ENCODE assay signal across 11 cellular contexts in the genomic region with DNA sequence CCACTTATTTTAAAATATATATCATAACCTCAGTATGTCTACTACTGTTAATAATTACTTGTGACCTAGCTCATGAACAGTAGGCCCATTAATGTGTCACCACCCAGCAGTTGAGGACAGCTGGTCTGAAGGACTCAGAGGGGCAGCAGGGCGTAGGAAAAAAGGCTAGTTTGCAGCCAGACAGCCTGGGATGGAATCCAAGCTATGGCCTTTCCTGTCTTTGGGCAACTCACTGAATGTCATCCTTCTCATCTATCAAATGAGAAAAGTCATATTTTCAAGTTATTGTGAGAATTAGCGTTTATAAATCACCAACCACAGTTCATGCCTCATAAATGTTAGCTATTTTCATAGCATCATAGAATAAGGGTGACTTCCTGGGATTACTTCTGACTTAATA. TPM values are rescaled to one million over a fixed set of nuclear protein-coding genes. Genes with fewer than 3 reads are reported as not detected.
DNase-seq lines count a peak whose midpoint lies in the region; ATAC-seq, FAIRE-seq and TF ChIP-seq lines count a peak whose summit lies in the region.
"Had no signal": no experiment of that assay in that cellular context is flagged by ENCODE, and none has a peak within 500 bp of the region (broad histone marks: within the 10 kb centered on the region; RNA-seq: fewer than 3 reads in every experiment).

No MANE protein-coding gene starts in this region.

- no peak overlapping the region for H3K27ac ChIP-seq in GM12878 (ENCODE audit: control insufficient read depth, insufficient read depth)
- H3K27ac ChIP-seq: C4-2B had no signal

- no peak overlapping the region for H2AFZ ChIP-seq in GM12878 (ENCODE audit: control insufficient read depth, low read depth, low read length)

- H4K20me1 ChIP-seq in GM12878 (ENCODE audit: control insufficient read depth, insufficient read depth): no peaks in the 10 kb centered on the region

- CTCF ChIA-PET in GM12878 (lab: Yijun Ruan, JAX): interaction anchor here (1.2 kb wide), 1 partner anchor 74 kb away, joined by 3 read pairs; no protein-coding TSS in a partner anchor

- H3K79me2 ChIP-seq in GM12878 (ENCODE audit: control insufficient read depth, insufficient read depth, low read length): peaks cover 81% of the 10 kb centered on the region

- TF ChIP-seq CTCF in GM12878 (IDR thresholded peaks at IDR 0.05 in 2 of 3, conservative IDR thresholded peaks at IDR 0.05 in 1 of 3; ENCODE audit: control insufficient read depth in 2 of 3, extremely low read depth in 1 of 3, insufficient read depth in 1 of 3, low read depth in 3 of 3, low read length in 3 of 3): no peak

- no peak overlapping the region for H3K4me3 ChIP-seq in GM12878

- no peak for FAIRE-seq in GM12878 (lab: Jason Lieb, UNC)

- H3K4me1 ChIP-seq in GM12878 (ENCODE audit: control insufficient read depth, insufficient read depth, low read length): peaks cover 12% of the 10 kb centered on the region

- TF ChIP-seq RAD21 in GM12878 (IDR thresholded peaks at IDR 0.05; ENCODE audit: insufficient read depth, low read depth, low read length): no peak

- ATAC-seq in HG02981 (IDR thresholded peaks at IDR 0.05; ENCODE audit: unreplicated experiment): peak; percentile 69
- no peak for ATAC-seq in GM12878

- DNase-seq in EL (peak; percentile 69), GM12878 (ENCODE audit: low read depth, low spot score) (no peak), medulla oblongata (ENCODE audit: extremely low spot score) (peak; percentile 67), OCI-M1 (lab: John Stamatoyannopoulos, UW) (no peak), NCI-H82 (lab: John Stamatoyannopoulos, UW) (no peak), cortex of kidney (lab: John Stamatoyannopoulos, UW) (no peak)
- no peak for DNase-seq in stimulated activated naive CD4-positive, alpha-beta T cell treated with Interleukin-2 at 50 U/mL for 16 hours (lab: John Stamatoyannopoulos, UW)
- DNase-seq: activated CD4-positive, CD25-positive, alpha-beta regulatory T cell; NCI-H510A treated with DMSO at 0.1 percent for 48 hours had no signal

- no peak overlapping the region for H3K4me2 ChIP-seq in GM12878 (ENCODE audit: control insufficient read depth, insufficient read depth)

- H3K9me3 ChIP-seq in GM12878 (replicated peaks; ENCODE audit: control insufficient read depth, insufficient read depth, low read length): no peaks in the 10 kb centered on the region

- BruUV-seq in GM12878 (replicated peaks; lab: Mats Ljungman, UMichigan): TSS peak; percentile 26

- no peaks in the 10 kb centered on the region; a peak in 1 of 4 replicates for H3K36me3 ChIP-seq in GM12878 (ENCODE audit: control insufficient read depth in 2 of 2, insufficient read depth in 2 of 2, low read length in 1 of 2)

- intact Hi-C loops in GM12878 (cut with micrococcal nuclease; ENCODE audit: unreplicated experiment): no loop called here

- H3K27me3 ChIP-seq in GM12878 (replicated peaks in 1 of 2; ENCODE audit: control insufficient read depth in 2 of 2, insufficient read depth in 2 of 2, low read length in 1 of 2): no peaks in the 10 kb centered on the region

- RAD21 ChIA-PET in GM12878 (lab: Charles Lee; ENCODE audit: unreplicated experiment): interaction anchor here (1.0 to 1.1 kb wide), 2 partner anchors 12 to 58 kb away, joined by 3 read pairs; no protein-coding TSS in a partner anchor

- no peak for TF ChIP-seq POLR2A in GM12878 (IDR thresholded peaks at IDR 0.05; ENCODE audit: low read depth, low read length)

- no peak for TF ChIP-seq EP300 in GM12878 (IDR thresholded peaks at IDR 0.05; ENCODE audit: borderline replicate concordance in 1 of 2, control insufficient read depth in 1 of 2, low read depth in 2 of 2, low read length in 2 of 2)

- POLR2A ChIA-PET in GM12878 (lab: Charles Lee): interaction anchor here (0.6 kb wide), 1 partner anchor 62 kb away, joined by 3 read pairs; no protein-coding TSS in a partner anchor

- SMC1A ChIA-PET in GM12878 (lab: Charles Lee; ENCODE audit: uncharacterized antibody, unreplicated experiment): interaction anchor here (0.7 kb wide), 1 partner anchor 133 kb away, joined by 3 read pairs; no protein-coding TSS in a partner anchor

- WGBS in GM12878 (ENCODE audit: insufficient coverage, insufficient replicate concordance, low lambda C conversion rate, missing lambda C conversion rate): 94% methylated on average over 2 of the region's 2 CpGs

- in situ Hi-C loops in GM12878 (cut with MboI): no loop called here

- no peak overlapping the region for H3K9ac ChIP-seq in GM12878 (ENCODE audit: control insufficient read depth, insufficient read depth, low read length)

TF ChIP-seq in GM12878, 131 proteins besides CTCF, POLR2A, EP300 and RAD21:
- TF ChIP-seq HDAC2 (IDR thresholded peaks at IDR 0.05): no peak
- TF ChIP-seq ESRRA (IDR thresholded peaks at IDR 0.05; ENCODE audit: low read length): no peak
- TF ChIP-seq, protein P1, sequence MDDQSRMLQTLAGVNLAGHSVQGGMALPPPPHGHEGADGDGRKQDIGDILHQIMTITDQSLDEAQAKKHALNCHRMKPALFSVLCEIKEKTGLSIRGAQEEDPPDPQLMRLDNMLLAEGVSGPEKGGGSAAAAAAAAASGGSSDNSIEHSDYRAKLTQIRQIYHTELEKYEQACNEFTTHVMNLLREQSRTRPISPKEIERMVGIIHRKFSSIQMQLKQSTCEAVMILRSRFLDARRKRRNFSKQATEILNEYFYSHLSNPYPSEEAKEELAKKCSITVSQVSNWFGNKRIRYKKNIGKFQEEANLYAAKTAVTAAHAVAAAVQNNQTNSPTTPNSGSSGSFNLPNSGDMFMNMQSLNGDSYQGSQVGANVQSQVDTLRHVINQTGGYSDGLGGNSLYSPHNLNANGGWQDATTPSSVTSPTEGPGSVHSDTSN (IDR thresholded peaks at IDR 0.05; ENCODE audit: insufficient replicate concordance, low read depth, low read length): no peak
- no peak for TF ChIP-seq SPI1 (IDR thresholded peaks at IDR 0.05; ENCODE audit: borderline replicate concordance, insufficient read depth, low read depth, low read length)
- TF ChIP-seq, protein P2, sequence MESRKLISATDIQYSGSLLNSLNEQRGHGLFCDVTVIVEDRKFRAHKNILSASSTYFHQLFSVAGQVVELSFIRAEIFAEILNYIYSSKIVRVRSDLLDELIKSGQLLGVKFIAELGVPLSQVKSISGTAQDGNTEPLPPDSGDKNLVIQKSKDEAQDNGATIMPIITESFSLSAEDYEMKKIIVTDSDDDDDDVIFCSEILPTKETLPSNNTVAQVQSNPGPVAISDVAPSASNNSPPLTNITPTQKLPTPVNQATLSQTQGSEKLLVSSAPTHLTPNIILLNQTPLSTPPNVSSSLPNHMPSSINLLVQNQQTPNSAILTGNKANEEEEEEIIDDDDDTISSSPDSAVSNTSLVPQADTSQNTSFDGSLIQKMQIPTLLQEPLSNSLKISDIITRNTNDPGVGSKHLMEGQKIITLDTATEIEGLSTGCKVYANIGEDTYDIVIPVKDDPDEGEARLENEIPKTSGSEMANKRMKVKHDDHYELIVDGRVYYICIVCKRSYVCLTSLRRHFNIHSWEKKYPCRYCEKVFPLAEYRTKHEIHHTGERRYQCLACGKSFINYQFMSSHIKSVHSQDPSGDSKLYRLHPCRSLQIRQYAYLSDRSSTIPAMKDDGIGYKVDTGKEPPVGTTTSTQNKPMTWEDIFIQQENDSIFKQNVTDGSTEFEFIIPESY (IDR thresholded peaks at IDR 0.05): no peak
- TF ChIP-seq, protein P3, sequence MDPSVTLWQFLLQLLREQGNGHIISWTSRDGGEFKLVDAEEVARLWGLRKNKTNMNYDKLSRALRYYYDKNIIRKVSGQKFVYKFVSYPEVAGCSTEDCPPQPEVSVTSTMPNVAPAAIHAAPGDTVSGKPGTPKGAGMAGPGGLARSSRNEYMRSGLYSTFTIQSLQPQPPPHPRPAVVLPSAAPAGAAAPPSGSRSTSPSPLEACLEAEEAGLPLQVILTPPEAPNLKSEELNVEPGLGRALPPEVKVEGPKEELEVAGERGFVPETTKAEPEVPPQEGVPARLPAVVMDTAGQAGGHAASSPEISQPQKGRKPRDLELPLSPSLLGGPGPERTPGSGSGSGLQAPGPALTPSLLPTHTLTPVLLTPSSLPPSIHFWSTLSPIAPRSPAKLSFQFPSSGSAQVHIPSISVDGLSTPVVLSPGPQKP (IDR thresholded peaks at IDR 0.05; ENCODE audit: low read depth, low read length): no peak
- no peak for TF ChIP-seq BACH1 (IDR thresholded peaks at IDR 0.05; ENCODE audit: borderline replicate concordance)
- no peak for TF ChIP-seq MEF2B (IDR thresholded peaks at IDR 0.05; ENCODE audit: partially characterized antibody, poor library complexity, severe bottlenecking)
- TF ChIP-seq SP1 (IDR thresholded peaks at IDR 0.05; ENCODE audit: low read depth, low read length): no peak
- no peak for TF ChIP-seq SUPT20H (IDR thresholded peaks at IDR 0.05; ENCODE audit: borderline replicate concordance, control insufficient read depth, low read depth, low read length)
- no peak for TF ChIP-seq EGR1 (IDR thresholded peaks at IDR 0.05; ENCODE audit: borderline replicate concordance in 1 of 2, low read depth in 2 of 2, low read length in 2 of 2)
- TF ChIP-seq RFX5 (IDR thresholded peaks at IDR 0.05; ENCODE audit: low read depth, low read length): no peak
- TF ChIP-seq NR2F1 (conservative IDR thresholded peaks at IDR 0.05): no peak

RNA-seq across cellular contexts. Expression of a gene that starts 12.3 kb away (rescaled TPM):
- total RNA-seq in GM12878 (2013; cell fraction: nucleolus; rRNA removed): 7.7 and 8.7 TPM in 2 replicates
- total RNA-seq in GM12878 (2014; rRNA removed) (25.9 and 27.2 TPM in 2 replicates), GM12878 (2014; rRNA removed; fragmentation: Illumina TruSeq; extraction: Trizol) (25.0 and 25.2 TPM in 2 replicates), GM12878 (2021) (27.8 and 32.5 TPM in 2 replicates)
- polyA plus RNA-seq in GM12878 (2011; ENCODE audit: low read depth): 12.4 TPM
- polyA plus RNA-seq in GM12878 (2011; rRNA removed) (0.27 and 0.39 TPM in 2 replicates), GM12878 (2014; fragmentation: Illumina TruSeq; extraction: Trizol) (25.6 and 31.5 TPM in 2 replicates), GM12878 (2014; fragmentation: Nextera tagmentation; extraction: Ambion mirVana) (1 to 10 TPM; 5.0 to 5.9 TPM), GM12878 (2014; rRNA removed) (14.6 and 16.1 TPM in 2 replicates), GM12878 (2016; fragmentation: Nextera tagmentation; extraction: Ambion mirVana) (10 to 100 TPM; 11.6 to 25.2 TPM)
- 0.27 and 0.30 TPM in 2 replicates for polyA plus RNA-seq in GM12878 (2011; cell fraction: cytosol; rRNA removed)
- 0.06 and 0.20 TPM in 2 replicates for polyA plus RNA-seq in GM12878 (2011; cell fraction: nucleus; rRNA removed)
- 13.0 and 13.2 TPM in 2 replicates for polyA plus RNA-seq in GM12878 (2012)
- polyA minus RNA-seq in GM12878 (2011; rRNA and poly(A)+ RNA removed): 0.26 and 0.59 TPM in 2 replicates
- 0.67 and 0.73 TPM in 2 replicates for polyA minus RNA-seq in GM12878 (2011; cell fraction: cytosol; rRNA and poly(A)+ RNA removed)
- polyA minus RNA-seq in GM12878 (2011; cell fraction: nucleus; rRNA and poly(A)+ RNA removed): 0.60 and 0.77 TPM in 2 replicates

Comparison
In these comparisons a context has a peak if more than half of its experiments do, and no peak if none do; other contexts are left out.
1. DNase-seq: peak in EL (single experiment) and medulla oblongata (single experiment); none in GM12878 (single experiment), OCI-M1 (single experiment), NCI-H82 (single experiment), stimulated activated naive CD4-positive, alpha-beta T cell treated with Interleukin-2 at 50 U/mL for 16 hours (single experiment) and cortex of kidney (single experiment).